ENCODE assay signal across 20 cellular contexts in the genomic region with DNA sequence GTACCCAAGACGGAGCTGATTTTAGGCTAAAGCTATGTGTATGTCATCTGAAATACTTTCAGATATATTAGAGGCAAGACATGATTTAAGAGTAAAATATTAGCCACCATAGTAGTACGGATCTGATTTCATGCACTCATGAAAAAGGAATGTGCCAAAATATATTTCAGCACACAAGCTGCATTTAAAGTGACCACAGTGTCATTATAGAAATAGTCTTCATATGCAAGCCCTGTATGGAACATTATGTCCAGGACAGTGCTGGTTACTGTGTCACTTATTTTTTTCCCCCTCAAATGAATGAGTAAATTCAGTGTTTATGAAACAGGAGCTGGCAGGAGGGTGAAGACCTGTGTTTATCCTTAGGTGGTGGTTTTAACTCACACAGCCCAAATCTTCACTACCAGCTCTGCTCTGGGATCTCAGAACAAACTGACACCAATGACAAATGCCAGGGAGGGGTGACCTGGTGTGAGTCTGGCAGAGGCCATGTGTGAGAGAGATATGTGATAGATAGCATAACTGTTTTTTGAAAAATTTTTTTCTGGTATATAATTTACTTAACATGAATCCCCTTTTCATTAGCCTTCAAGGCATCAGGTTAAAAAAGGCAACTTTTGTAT. TPM values are rescaled to one million over a fixed set of nuclear protein-coding genes. Genes with fewer than 3 reads are reported as not detected.
A peak's percentile ranks its signal among the peaks of the same experiment; 100 is the strongest.
DNase-seq lines count a peak whose midpoint lies in the region; ATAC-seq and TF ChIP-seq lines count a peak whose summit lies in the region.
"Had no signal": no experiment of that assay in that cellular context is flagged by ENCODE, and none has a peak within 500 bp of the region (broad histone marks: within the 10 kb centered on the region; RNA-seq: fewer than 3 reads in every experiment).

No MANE protein-coding gene starts in this region.

- H3K79me2 ChIP-seq in osteoblast (ENCODE audit: insufficient read depth, low read length) = no peaks in the 10 kb centered on the region

- peak overlapping the region; percentile 3 for H3K4me3 ChIP-seq in osteoblast (ENCODE audit: insufficient read depth, low read length)
- H3K4me3 ChIP-seq: BLaER1, cardiac muscle cell, heart right ventricle, mucosa of descending colon, pancreas had no signal

- peak overlapping the region; percentile 40 for H3K4me2 ChIP-seq in osteoblast (ENCODE audit: insufficient read depth, low read length)
- H3K4me2 ChIP-seq: BLaER1 had no signal

- H3K4me1 ChIP-seq in osteoblast (ENCODE audit: insufficient read depth, low read length) = peaks cover 41% of the 10 kb centered on the region
- peaks cover 5% of the 10 kb centered on the region for H3K4me1 ChIP-seq in foreskin keratinocyte
- H3K4me1 ChIP-seq: BLaER1 had no signal

- TF ChIP-seq CTCF in chondrocyte (IDR thresholded peaks at IDR 0.05) = no peak
- no peak for TF ChIP-seq CTCF in osteoblast (IDR thresholded peaks at IDR 0.05; ENCODE audit: extremely low read depth, low read depth, low read length)
- TF ChIP-seq CTCF in foreskin keratinocyte (conservative IDR thresholded peaks at IDR 0.05) = no peak

- no peaks in the 10 kb centered on the region for H3K36me3 ChIP-seq in osteoblast (ENCODE audit: insufficient read depth, low read length)
- H3K36me3 ChIP-seq: BLaER1, cardiac muscle cell, heart right ventricle, pancreas had no signal

- H2AFZ ChIP-seq in osteoblast (ENCODE audit: low read length) = no peak overlapping the region

- H3K27me3 ChIP-seq in osteoblast (ENCODE audit: insufficient read depth, low read length) = no peaks in the 10 kb centered on the region
- H3K27me3 ChIP-seq in foreskin keratinocyte = no peaks in the 10 kb centered on the region
- H3K27me3 ChIP-seq: BLaER1, cardiac muscle cell, heart right ventricle, pancreas had no signal

- H3K9me3 ChIP-seq in osteoblast (ENCODE audit: low read depth, low read length) = no peaks in the 10 kb centered on the region
- H3K9me3 ChIP-seq: BLaER1, heart right ventricle, mucosa of descending colon, pancreas had no signal

- no peaks in the 10 kb centered on the region for H3K9me3 Mint-ChIP-seq in chondrocyte (ENCODE audit: low read depth)
- H3K9me3 Mint-ChIP-seq: activated B cell treated with CpG ODN at 0.5 μM for 24 hours; activated naive CD4-positive, alpha-beta T cell treated with anti-CD3 and anti-CD28 coated beads for 36 hours; endodermal cell had no signal

- H3K27me3 Mint-ChIP-seq in chondrocyte (ENCODE audit: low read depth) = no peaks in the 10 kb centered on the region
- H3K27me3 Mint-ChIP-seq: activated B cell treated with CpG ODN at 0.5 μM for 24 hours had no signal

- peak overlapping the region; percentile 98 for H3K27ac Mint-ChIP-seq in chondrocyte (ENCODE audit: unreplicated experiment)
- H3K27ac Mint-ChIP-seq: activated B cell treated with CpG ODN at 0.5 μM for 24 hours; activated naive CD4-positive, alpha-beta T cell treated with anti-CD3 and anti-CD28 coated beads for 36 hours; endodermal cell had no signal

- peak; percentile 67 for DNase-seq in EL
- peak; percentile 54 for DNase-seq in NCI-H69 (lab: John Stamatoyannopoulos, UW)
- DNase-seq in chondrocyte (ENCODE audit: low spot score) = no peak
- no peak for DNase-seq in osteoblast (ENCODE audit: insufficient read length, low spot score, missing footprints)
- DNase-seq in COLO829 (ENCODE audit: low spot score) = no peak
- no peak for DNase-seq in foreskin keratinocyte
- DNase-seq in GOT3 (lab: John Stamatoyannopoulos, UW) = no peak
- DNase-seq: activated B cell treated with CpG ODN at 0.5 μM for 24 hours; activated naive CD4-positive, alpha-beta T cell treated with anti-CD3 and anti-CD28 coated beads for 36 hours; endodermal cell; heart right ventricle; mucosa of descending colon; MV-4-11; pancreas; substantia nigra; T-helper 1 cell had no signal

- no peaks in the 10 kb centered on the region for H4K20me1 ChIP-seq in osteoblast (ENCODE audit: insufficient read depth, low read length)
- H4K20me1 ChIP-seq: BLaER1 had no signal

- no peak for ATAC-seq in foreskin keratinocyte
- ATAC-seq in HG03457 (IDR thresholded peaks at IDR 0.05; ENCODE audit: unreplicated experiment) = no peak
- ATAC-seq: mucosa of descending colon had no signal

- H3K4me3 Mint-ChIP-seq in chondrocyte (ENCODE audit: unreplicated experiment) = peak overlapping the region; percentile 37
- H3K4me3 Mint-ChIP-seq: activated B cell treated with CpG ODN at 0.5 μM for 24 hours; activated naive CD4-positive, alpha-beta T cell treated with anti-CD3 and anti-CD28 coated beads for 36 hours; endodermal cell had no signal

- no peaks in the 10 kb centered on the region for H3K36me3 Mint-ChIP-seq in chondrocyte (ENCODE audit: low read depth)

- H3K27ac ChIP-seq in osteoblast (ENCODE audit: low read depth, low read length) = peak overlapping the region; percentile 42
- H3K27ac ChIP-seq in foreskin keratinocyte = no peak overlapping the region
- H3K27ac ChIP-seq: BLaER1, cardiac muscle cell, heart right ventricle, pancreas had no signal

- H3K4me1 Mint-ChIP-seq in chondrocyte (ENCODE audit: low read depth) = peaks cover 65% of the 10 kb centered on the region
- H3K4me1 Mint-ChIP-seq: activated B cell treated with CpG ODN at 0.5 μM for 24 hours had no signal

RNA-seq across cellular contexts. Expression of a gene that starts 51.7 kb away (rescaled TPM):
- total RNA-seq in chondrocyte = 10.0 to 19.7 TPM (median 11.3 TPM) in 3 replicates
- 0.72 and 1.2 TPM in 2 replicates for total RNA-seq in osteoblast
- 0.49 and 0.65 TPM in 2 replicates for total RNA-seq in foreskin keratinocyte
- 0.26 and 0.28 TPM in 2 replicates for polyA plus RNA-seq in foreskin keratinocyte
- total RNA-seq: activated B cell treated with CpG ODN at 0.5 μM for 24 hours; activated naive CD4-positive, alpha-beta T cell treated with anti-CD3 and anti-CD28 coated beads for 36 hours; kidney epithelial cell had no signal

Comparison
In these comparisons a context has a peak if more than half of its experiments do, and no peak if none do; other contexts are left out.
1. DNase-seq: peak in EL (single experiment) and NCI-H69 (single experiment); none in chondrocyte (single experiment), osteoblast (single experiment), COLO829 (single experiment), foreskin keratinocyte (0 of 2) and GOT3 (single experiment).